In genomic region chr12:114668151-114668891, GRCh38 we compare ENCODE assay signal across 1 cellular context.
TF ChIP-seq lines count a peak whose summit lies in the region.

No MANE protein-coding gene starts in this region.

TF ChIP-seq in HEK293, 187 proteins besides CTCF, POLR2A, EP300 and RAD21 (continued from another document and continues in another):
- TF ChIP-seq ZNF518A (tag by site-specific recombination; conservative IDR thresholded peaks at IDR 0.05; ENCODE audit: low read depth) (no peak), ZNF791 (tag by site-specific recombination; IDR thresholded peaks at IDR 0.05) (no peak), GLIS1 (tag by site-specific recombination; IDR thresholded peaks at IDR 0.05) (peak; percentile 27), ZNF664 (tag by site-specific recombination; IDR thresholded peaks at IDR 0.05) (no peak), ZBTB26 (tag by site-specific recombination; optimal IDR thresholded peaks at IDR 0.05) (peak; percentile 56), ZNF248 (tag by site-specific recombination; IDR thresholded peaks at IDR 0.05) (no peak), KLF17 (tag by site-specific recombination; IDR thresholded peaks at IDR 0.05) (no peak), INSM2 (tag by site-specific recombination; IDR thresholded peaks at IDR 0.05) (no peak; the same call in 1 of the 2 replicates), MYNN (tag by site-specific recombination; IDR thresholded peaks at IDR 0.05; ENCODE audit: borderline replicate concordance) (no peak), ZBTB7A (tag by site-specific recombination; IDR thresholded peaks at IDR 0.05; ENCODE audit: low read depth) (no peak), SCRT1 (tag by site-specific recombination; IDR thresholded peaks at IDR 0.05; ENCODE audit: borderline replicate concordance) (no peak), ZNF560 (tag by site-specific recombination; IDR thresholded peaks at IDR 0.05; ENCODE audit: borderline replicate concordance) (no peak), ZNF175 (tag by site-specific recombination; IDR thresholded peaks at IDR 0.05) (no peak), ZNF174 (tag by site-specific recombination; IDR thresholded peaks at IDR 0.05) (no peak), ZBTB6 (tag by site-specific recombination; IDR thresholded peaks at IDR 0.05) (no peak), ZNF768 (tag by site-specific recombination; IDR thresholded peaks at IDR 0.05) (no peak), ZNF571 (tag by site-specific recombination; IDR thresholded peaks at IDR 0.05) (no peak), ZNF488 (tag by site-specific recombination; IDR thresholded peaks at IDR 0.05) (no peak), ZFP69B (tag by site-specific recombination; IDR thresholded peaks at IDR 0.05) (no peak), ATF2 (tag by site-specific recombination; IDR thresholded peaks at IDR 0.05; ENCODE audit: low read depth) (no peak), ZNF600 (tag by site-specific recombination; IDR thresholded peaks at IDR 0.05) (peak; percentile 35; the same call in 1 of the 2 replicates), ZNF366 (tag by site-specific recombination; conservative IDR thresholded peaks at IDR 0.05) (peak; percentile 28; the same call in 1 of the 2 replicates), ZBTB48 (tag by site-specific recombination; IDR thresholded peaks at IDR 0.05) (no peak), ZNF214 (tag by site-specific recombination; IDR thresholded peaks at IDR 0.05; ENCODE audit: borderline replicate concordance) (no peak), ZSCAN4 (tag by site-specific recombination; IDR thresholded peaks at IDR 0.05) (0 out of 2 replicates have a peak, but pooled peaks have one; percentile 11), ELK4 (IDR thresholded peaks at IDR 0.05; ENCODE audit: borderline replicate concordance, low read depth, low read length) (no peak), KLF1 (tag by site-specific recombination; IDR thresholded peaks at IDR 0.05) (no peak), ZXDB (tag by site-specific recombination; IDR thresholded peaks at IDR 0.05) (no peak), ZNF76 (tag by site-specific recombination; IDR thresholded peaks at IDR 0.05; ENCODE audit: borderline replicate concordance, low read depth) (peak; percentile 23; the same call in 1 of the 2 replicates), ZBTB11 (tag by site-specific recombination; conservative IDR thresholded peaks at IDR 0.05; ENCODE audit: low read depth) (no peak), ZNF580 (tag by site-specific recombination; IDR thresholded peaks at IDR 0.05) (no peak), ZNF555 (tag by site-specific recombination; conservative IDR thresholded peaks at IDR 0.05) (no peak), ZNF391 (tag by site-specific recombination; IDR thresholded peaks at IDR 0.05; ENCODE audit: borderline replicate concordance, low read depth) (no peak), ZNF223 (tag by site-specific recombination; IDR thresholded peaks at IDR 0.05) (no peak), SP3 (tag by site-specific recombination; IDR thresholded peaks at IDR 0.05) (no peak), MZF1 (tag by site-specific recombination; IDR thresholded peaks at IDR 0.05; ENCODE audit: borderline replicate concordance) (no peak), ZNF707 (tag by site-specific recombination; IDR thresholded peaks at IDR 0.05) (no peak), ZNF558 (tag by site-specific recombination; IDR thresholded peaks at IDR 0.05) (no peak), KLF7 (tag by site-specific recombination; IDR thresholded peaks at IDR 0.05; ENCODE audit: borderline replicate concordance) (no peak), ZNF341 (tag by site-specific recombination; IDR thresholded peaks at IDR 0.05; ENCODE audit: low read depth) (no peak), ZNF747 (tag by site-specific recombination; IDR thresholded peaks at IDR 0.05) (no peak)
